ENCODE assay signal across 8 cellular contexts in genomic region chr19:48400018-48400742, GRCh38.
DNase-seq lines count a peak whose midpoint lies in the region; ATAC-seq and TF ChIP-seq lines count a peak whose summit lies in the region.

No MANE protein-coding gene starts in this region.

- DNase-seq in AG08395 (ENCODE audit: low spot score) (peak; percentile 89), GM13977 (ENCODE audit: low spot score) (peak; percentile 46), RKO (ENCODE audit: low spot score) (peak; percentile 88), ecto neural progenitor cell (ENCODE audit: low spot score) (peak; percentile 76), pons (ENCODE audit: low spot score) (no peak)
- no peak for DNase-seq in stimulated activated CD4-positive, alpha-beta T cell treated with anti-CD3 and anti-CD28 coated beads, Interleukin-12 subunit alpha, Interleukin-12 subunit beta, amount 100 ng/mL, for 4 hours

- H3K9me3 ChIP-seq in mucosa of rectum (ENCODE audit: control insufficient read depth in 2 of 2, low read length in 2 of 2) = no peaks in the 10 kb centered on the region

- no peaks in the 10 kb centered on the region for H3K36me3 ChIP-seq in mucosa of rectum (ENCODE audit: control insufficient read depth in 2 of 2, insufficient read depth in 2 of 2, low read length in 2 of 2)

- peaks cover 19 to 28% of the 10 kb centered on the region in 2 donors for H3K27me3 ChIP-seq in mucosa of rectum (ENCODE audit: control insufficient read depth in 2 of 2, insufficient read depth in 2 of 2, low read length in 2 of 2)

- H3K4me1 ChIP-seq in mucosa of rectum (ENCODE audit: control insufficient read depth in 2 of 2, insufficient read depth in 2 of 2, low read length in 2 of 2) = peaks cover 6 to 13% of the 10 kb centered on the region in 2 donors

- no peak for TF ChIP-seq CTCF in GM13977 (IDR thresholded peaks at IDR 0.05; ENCODE audit: extremely low read depth, insufficient read depth, missing control alignments)

- peak overlapping the region; percentile 21 to 58 for H3K4me3 ChIP-seq in mucosa of rectum (ENCODE audit: low read length in 2 of 2)

- H3K9ac ChIP-seq in mucosa of rectum (ENCODE audit: low read depth in 1 of 2, low read length in 2 of 2) = no peak overlapping the region

- H3K27ac ChIP-seq in mucosa of rectum (ENCODE audit: low read depth in 2 of 2, low read length in 2 of 2) = no peak overlapping the region

- no peak for ATAC-seq in HG02938 (IDR thresholded peaks at IDR 0.05; ENCODE audit: unreplicated experiment)

- in situ Hi-C loops in GM13977 (cut with MboI; ENCODE audit: low pct_unique_long_range_greater_than_20kb, low sequenced_read_pairs, unreplicated experiment) = no loop called here

Comparison
In these comparisons a context has a peak if more than half of its experiments do, and no peak if none do; other contexts are left out.
1. DNase-seq: peak in AG08395 (single experiment), GM13977 (single experiment), RKO (single experiment) and ecto neural progenitor cell (single experiment); none in pons (single experiment) and stimulated activated CD4-positive, alpha-beta T cell treated with anti-CD3 and anti-CD28 coated beads, Interleukin-12 subunit alpha, Interleukin-12 subunit beta, amount 100 ng/mL, for 4 hours (single experiment).